In the genomic region with DNA sequence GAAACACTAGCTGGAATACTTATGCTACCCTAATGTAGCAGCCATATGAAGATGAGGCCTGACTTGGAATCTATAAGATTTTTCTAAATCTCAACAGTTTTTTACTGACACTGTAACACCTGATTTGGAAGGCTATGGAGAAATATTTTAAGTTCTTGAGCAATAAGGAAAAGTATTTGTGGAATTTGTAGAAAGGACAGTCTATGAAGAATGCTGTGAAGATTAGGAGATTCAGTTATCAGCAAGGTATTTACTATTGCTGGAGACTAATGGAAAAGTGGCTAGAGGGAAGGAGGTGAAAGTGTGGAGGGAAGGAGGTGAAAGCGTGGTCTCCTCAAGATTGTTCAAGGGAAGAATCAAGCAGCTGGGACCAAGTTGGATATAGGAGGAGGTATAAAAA, we compare ENCODE assay signal across 18 cellular contexts.
A peak's percentile ranks its signal among the peaks of the same experiment; 100 is the strongest.
DNase-seq lines count a peak whose midpoint lies in the region; ATAC-seq and TF ChIP-seq lines count a peak whose summit lies in the region.
"Had no signal": no experiment of that assay in that cellular context is flagged by ENCODE, and none has a peak within 500 bp of the region (broad histone marks: within the 10 kb centered on the region; RNA-seq: fewer than 3 reads in every experiment).

No MANE protein-coding gene starts in this region.

- H3K4me1 Mint-ChIP-seq in activated naive CD4-positive, alpha-beta T cell treated with anti-CD3 and anti-CD28 coated beads, Interleukin-2, amount 50 U/mL, for 24 hours: no peaks in the 10 kb centered on the region
- H3K4me1 Mint-ChIP-seq: CD14-positive monocyte; CD4-positive, alpha-beta memory T cell had no signal

- H3K4me3 ChIP-seq in fibroblast of pulmonary artery (replicated peaks; ENCODE audit: low read depth, low read length) (no peak overlapping the region), tibial artery (no peak overlapping the region)
- H3K4me3 ChIP-seq: A549, BLaER1, GM12878 had no signal

- intact Hi-C loops in tibial artery (cut with DNase I; ENCODE audit: low total_unique reads): no loop called here

- H3K27me3 Mint-ChIP-seq in activated naive CD4-positive, alpha-beta T cell treated with anti-CD3 and anti-CD28 coated beads, Interleukin-2, amount 50 U/mL, for 24 hours: peaks cover 2% of the 10 kb centered on the region
- H3K27me3 Mint-ChIP-seq: CD4-positive, alpha-beta memory T cell had no signal

- H3K27ac Mint-ChIP-seq in activated naive CD4-positive, alpha-beta T cell treated with anti-CD3 and anti-CD28 coated beads, Interleukin-2, amount 50 U/mL, for 24 hours: peak overlapping the region; percentile 24
- H3K27ac Mint-ChIP-seq: CD14-positive monocyte; CD4-positive, alpha-beta memory T cell; H9 had no signal

- no peak overlapping the region for H3K4me3 Mint-ChIP-seq in activated naive CD4-positive, alpha-beta T cell treated with anti-CD3 and anti-CD28 coated beads, Interleukin-2, amount 50 U/mL, for 24 hours
- H3K4me3 Mint-ChIP-seq: CD14-positive monocyte; CD4-positive, alpha-beta memory T cell; H9 had no signal

- H3K27me3 ChIP-seq in tibial artery: no peaks in the 10 kb centered on the region
- H3K27me3 ChIP-seq: BLaER1 had no signal

- no peak for ATAC-seq in HG03520 (IDR thresholded peaks at IDR 0.05; ENCODE audit: unreplicated experiment)
- ATAC-seq in HG02642 (IDR thresholded peaks at IDR 0.05; ENCODE audit: poor library complexity, unreplicated experiment): no peak
- ATAC-seq: A549, GM12878 had no signal

- no peaks in the 10 kb centered on the region for H3K9me3 ChIP-seq in tibial artery
- H3K9me3 ChIP-seq: A549, BLaER1 had no signal

- no peaks in the 10 kb centered on the region for H3K36me3 Mint-ChIP-seq in activated naive CD4-positive, alpha-beta T cell treated with anti-CD3 and anti-CD28 coated beads, Interleukin-2, amount 50 U/mL, for 24 hours
- H3K36me3 Mint-ChIP-seq: CD14-positive monocyte; CD4-positive, alpha-beta memory T cell had no signal

- no peaks in the 10 kb centered on the region for H3K36me3 ChIP-seq in tibial artery
- H3K36me3 ChIP-seq: BLaER1 had no signal

- no peaks in the 10 kb centered on the region for H3K4me1 ChIP-seq in tibial artery
- H3K4me1 ChIP-seq: A549, BLaER1 had no signal

- H3K27ac ChIP-seq in tibial artery: no peak overlapping the region
- H3K27ac ChIP-seq: 22Rv1, A549, BLaER1, HL-60 had no signal

- peaks cover 6% of the 10 kb centered on the region for H3K9me3 Mint-ChIP-seq in activated naive CD4-positive, alpha-beta T cell treated with anti-CD3 and anti-CD28 coated beads, Interleukin-2, amount 50 U/mL, for 24 hours
- H3K9me3 Mint-ChIP-seq: CD4-positive, alpha-beta memory T cell had no signal

- TF ChIP-seq CTCF in fibroblast of pulmonary artery (IDR thresholded peaks at IDR 0.05; ENCODE audit: low read length, missing control alignments) (no peak), tibial artery (IDR thresholded peaks at IDR 0.05) (no peak)

- no peak for DNase-seq in activated naive CD4-positive, alpha-beta T cell treated with anti-CD3 and anti-CD28 coated beads, Interleukin-2, amount 50 U/mL, for 16 hours
- peak; percentile 51 for DNase-seq in amniotic epithelial cell (ENCODE audit: low read depth)
- peak; percentile 33 for DNase-seq in fibroblast of pulmonary artery (ENCODE audit: low read depth)
- no peak for DNase-seq in T1000 (lab: John Stamatoyannopoulos, UW)
- no peak for DNase-seq in tibial artery
- DNase-seq: Calu3; CD4-positive, alpha-beta memory T cell; DND-41; H9 had no signal

Comparison
In these comparisons a context has a peak if more than half of its experiments do, and no peak if none do; other contexts are left out.
1. DNase-seq: peak in amniotic epithelial cell (single experiment) and fibroblast of pulmonary artery (single experiment); none in activated naive CD4-positive, alpha-beta T cell treated with anti-CD3 and anti-CD28 coated beads, Interleukin-2, amount 50 U/mL, for 16 hours (single experiment), T1000 (single experiment) and tibial artery (0 of 2).